Comparison of ENCODE assay signal across 20 cellular contexts in genomic region chr15:69941931-69942471, GRCh38.
"Had no signal": no experiment of that assay in that cellular context is flagged by ENCODE, and none has a peak within 500 bp of the region (broad histone marks: within the 10 kb centered on the region; RNA-seq: fewer than 3 reads in every experiment).

No MANE protein-coding gene starts in this region.

- H3K4me3 ChIP-seq: gastrocnemius medialis, lower lobe of right lung, pancreas, right atrium auricular region, smooth muscle cell, thoracic aorta, tibial nerve, upper lobe of left lung had no signal

- H3K4me2 ChIP-seq: smooth muscle cell had no signal

- H3K4me1 ChIP-seq: gastrocnemius medialis, lower lobe of right lung, pancreas, right atrium auricular region, tibial nerve, upper lobe of left lung had no signal

- H3K27ac ChIP-seq: gastrocnemius medialis, lower lobe of right lung, neutrophil, pancreas, right atrium auricular region, thoracic aorta, tibial nerve, upper lobe of left lung had no signal

- H3K36me3 ChIP-seq: gastrocnemius medialis, lower lobe of right lung, neutrophil, pancreas, right atrium auricular region, thoracic aorta, tibial nerve, upper lobe of left lung had no signal

- H3K27me3 ChIP-seq: gastrocnemius medialis, neutrophil, pancreas, right atrium auricular region, tibial nerve, upper lobe of left lung had no signal

- ATAC-seq: effector memory CD8-positive, alpha-beta T cell; gastrocnemius medialis; left ventricle myocardium superior; lower lobe of right lung; natural killer cell; pancreas; sciatic nerve; stimulated activated effector memory CD8-positive, alpha-beta T cell treated with anti-CD3 and anti-CD28 coated beads, Interleukin-12 subunit alpha, Interleukin-12 subunit beta, amount 100 ng/mL, for 72 hours had no signal

- DNase-seq: cortex of kidney; effector memory CD8-positive, alpha-beta T cell; erythroblast; gastrocnemius medialis; head of caudate nucleus; left ventricle myocardium superior; lower lobe of right lung; natural killer cell; pancreas; stimulated activated CD4-positive, alpha-beta T cell treated with anti-CD3 and anti-CD28 coated beads, Interleukin-12 subunit alpha, Interleukin-12 subunit beta, amount 100 ng/mL, for 4 hours; stimulated activated CD4-positive, alpha-beta T cell treated with anti-CD3 and anti-CD28 coated beads, Interleukin-2, amount 100 ng/mL, for 24 hours; stimulated activated CD4-positive, alpha-beta T cell treated with anti-CD3 and anti-CD28 coated beads, Interleukin-4, amount 100 ng/mL, for 24 hours had no signal

- H3K9me3 ChIP-seq: gastrocnemius medialis, lower lobe of right lung, neutrophil, pancreas, right atrium auricular region, thoracic aorta, tibial nerve, upper lobe of left lung had no signal
